ENCODE assay signal across 8 cellular contexts in genomic region chr11:10933455-10934292, GRCh38.
DNase-seq lines count a peak whose midpoint lies in the region; TF ChIP-seq lines count a peak whose summit lies in the region.

No MANE protein-coding gene starts in this region.

- peak overlapping the region; percentile 83 for H2AFZ ChIP-seq in SU-DHL-6 (ENCODE audit: low read depth, low read length, severe bottlenecking)

- H3K9me3 Mint-ChIP-seq in type B pancreatic cell = no peaks in the 10 kb centered on the region

- peak overlapping the region; percentile 50 for H3K4me2 ChIP-seq in SU-DHL-6 (ENCODE audit: low read depth, low read length, poor library complexity, severe bottlenecking)

- H3K79me2 ChIP-seq in SU-DHL-6 (ENCODE audit: insufficient read depth, low read length) = no peaks in the 10 kb centered on the region

- H3K27ac Mint-ChIP-seq in type B pancreatic cell = peak overlapping the region; percentile 77

- CTCF ChIA-PET in HEK293 (lab: Yijun Ruan, JAX) = interaction anchor here (0.6 to 5.7 kb wide), 41 partner anchors 9 to 914 kb away, joined by 3 to 150 read pairs (median 4); partner anchors contain the start of gene ZBED5

- no peaks in the 10 kb centered on the region for H3K27me3 Mint-ChIP-seq in type B pancreatic cell

- H3F3A ChIP-seq in SU-DHL-6 (ENCODE audit: insufficient read depth) = no peaks in the 10 kb centered on the region

- no peaks in the 10 kb centered on the region for H3K9me2 ChIP-seq in SU-DHL-6 (replicated peaks; ENCODE audit: insufficient read depth, low read length)

- no peaks in the 10 kb centered on the region for H4K20me1 ChIP-seq in SU-DHL-6 (ENCODE audit: low read depth, low read length)

- H3K27ac ChIP-seq in HEK293 (ENCODE audit: extremely low read depth, low read depth, low read length) (no peak overlapping the region; the same call in 1 of the 2 replicates), SU-DHL-6 (ENCODE audit: low read depth, low read length) (no peak overlapping the region), cardiac muscle cell (peak overlapping the region; percentile 57)

- no peak overlapping the region; the same call in 1 of the 2 replicates for H3K9ac ChIP-seq in SU-DHL-6 (ENCODE audit: low read length)

- no peaks in the 10 kb centered on the region for H3K9me3 ChIP-seq in HEK293 (ENCODE audit: control insufficient read depth, insufficient read depth, low read depth, low read length)
- no peaks in the 10 kb centered on the region for H3K9me3 ChIP-seq in SU-DHL-6 (ENCODE audit: insufficient read depth, low read length)
- H3K9me3 ChIP-seq in cardiac muscle cell (ENCODE audit: low read depth) = no peaks in the 10 kb centered on the region

- H3K4me3 ChIP-seq in HEK293 (ENCODE audit: low read depth, low read length) (peak overlapping the region; percentile 43), SU-DHL-6 (ENCODE audit: insufficient read depth, low read length, poor library complexity, severe bottlenecking) (peak overlapping the region; percentile 20), cardiac muscle cell (peak overlapping the region; percentile 42)

- H3K4me3 Mint-ChIP-seq in type B pancreatic cell = peak overlapping the region; percentile 92

- POLR2A ChIA-PET in HEK293 (lab: Yijun Ruan, JAX) = interaction anchor here (0.7 to 2.8 kb wide), 15 partner anchors 8 to 183 kb away, joined by 3 to 71 read pairs (median 4); partner anchors contain the start of genes CTR9, EIF4G2 and ZBED5

- no peaks in the 10 kb centered on the region for H3K36me3 Mint-ChIP-seq in type B pancreatic cell

- peak; percentile 8 for DNase-seq in GF-D8 (lab: John Stamatoyannopoulos, UW)
- peak; percentile 92 for DNase-seq in NAMALWA (ENCODE audit: low spot score)
- DNase-seq in activated naive CD8-positive, alpha-beta T cell treated with anti-CD3 and anti-CD28 coated beads, Interleukin-2, amount 50 U/mL, for 16 hours (ENCODE audit: low read depth, low spot score) = peak; percentile 66
- DNase-seq in cardiac muscle cell (ENCODE audit: low read depth in 1 of 2, low spot score in 1 of 2) = peak; percentile 94 to 96
- DNase-seq in pons (ENCODE audit: low spot score) = peak; percentile 91
- peak; percentile 90 for DNase-seq in type B pancreatic cell (ENCODE audit: extremely low spot score, unreplicated experiment)

- no peaks in the 10 kb centered on the region for H3K36me3 ChIP-seq in HEK293 (ENCODE audit: control insufficient read depth in 2 of 2, insufficient read depth in 1 of 2, low read length in 2 of 2)
- no peaks in the 10 kb centered on the region for H3K36me3 ChIP-seq in SU-DHL-6 (ENCODE audit: low read length)
- H3K36me3 ChIP-seq in cardiac muscle cell = no peaks in the 10 kb centered on the region

- TF ChIP-seq CTCF in HEK293 (tag by site-specific recombination; IDR thresholded peaks at IDR 0.05) (peak; percentile 79), SU-DHL-6 (IDR thresholded peaks at IDR 0.05; ENCODE audit: insufficient read depth, low read length, poor library complexity, severe bottlenecking) (peak; percentile 95), cardiac muscle cell (IDR thresholded peaks at IDR 0.05; ENCODE audit: low read depth, low read length) (peak; percentile 94), type B pancreatic cell (conservative IDR thresholded peaks at IDR 0.05) (peak; percentile 97)

- H3K4me1 ChIP-seq in HEK293 (ENCODE audit: control insufficient read depth, insufficient read depth, low read length) = no peaks in the 10 kb centered on the region
- no peaks in the 10 kb centered on the region for H3K4me1 ChIP-seq in cardiac muscle cell (ENCODE audit: low read depth)

- peaks cover 25% of the 10 kb centered on the region for H3K4me1 Mint-ChIP-seq in type B pancreatic cell (ENCODE audit: unreplicated experiment)

- H3K27me3 ChIP-seq in SU-DHL-6 (ENCODE audit: low read length) = no peaks in the 10 kb centered on the region
- H3K27me3 ChIP-seq in cardiac muscle cell = no peaks in the 10 kb centered on the region

TF ChIP-seq in HEK293, 187 proteins besides CTCF, POLR2A, EP300 and RAD21 (continues in another document):
- TF ChIP-seq PRDM6 (tag by site-specific recombination; IDR thresholded peaks at IDR 0.05) (no peak), ZBTB17 (tag by site-specific recombination; IDR thresholded peaks at IDR 0.05) (no peak), ZBTB48 (tag by site-specific recombination; IDR thresholded peaks at IDR 0.05) (peak; percentile 95), ZNF404 (tag by site-specific recombination; IDR thresholded peaks at IDR 0.05) (no peak), ZNF692 (tag by site-specific recombination; IDR thresholded peaks at IDR 0.05) (peak; percentile 66; the same call in 1 of the 2 replicates), FEZF1 (tag by site-specific recombination; IDR thresholded peaks at IDR 0.05) (no peak), ZSCAN23 (tag by site-specific recombination; IDR thresholded peaks at IDR 0.05) (0 out of 2 replicates have a peak, but pooled peaks have one; percentile 56), ZNF398 (tag by site-specific recombination; IDR thresholded peaks at IDR 0.05) (peak; percentile 52; the same call in 1 of the 2 replicates), ZBTB8A (tag by site-specific recombination; IDR thresholded peaks at IDR 0.05) (0 out of 2 replicates have a peak, but pooled peaks have one; percentile 16), SP3 (tag by site-specific recombination; IDR thresholded peaks at IDR 0.05) (peak; percentile 67), SP7 (tag by site-specific recombination; IDR thresholded peaks at IDR 0.05) (peak; percentile 69), ZBTB1 (tag by site-specific recombination; IDR thresholded peaks at IDR 0.05) (no peak), ZFP69B (tag by site-specific recombination; IDR thresholded peaks at IDR 0.05) (peak; percentile 60; the same call in 1 of the 2 replicates), ZNF280C (tag by site-specific recombination; IDR thresholded peaks at IDR 0.05) (no peak)

Comparison
In these comparisons a context has a peak if more than half of its experiments do, and no peak if none do; other contexts are left out.
1. DNase-seq: peak in every context shown above with its lines; median percentile 95 in cardiac muscle cell; 92 in NAMALWA; 91 in pons; 90 in type B pancreatic cell; 66 in activated naive CD8-positive, alpha-beta T cell treated with anti-CD3 and anti-CD28 coated beads, Interleukin-2, amount 50 U/mL, for 16 hours; 8 in GF-D8.